ENCODE assay signal across 20 cellular contexts in the genomic region with DNA sequence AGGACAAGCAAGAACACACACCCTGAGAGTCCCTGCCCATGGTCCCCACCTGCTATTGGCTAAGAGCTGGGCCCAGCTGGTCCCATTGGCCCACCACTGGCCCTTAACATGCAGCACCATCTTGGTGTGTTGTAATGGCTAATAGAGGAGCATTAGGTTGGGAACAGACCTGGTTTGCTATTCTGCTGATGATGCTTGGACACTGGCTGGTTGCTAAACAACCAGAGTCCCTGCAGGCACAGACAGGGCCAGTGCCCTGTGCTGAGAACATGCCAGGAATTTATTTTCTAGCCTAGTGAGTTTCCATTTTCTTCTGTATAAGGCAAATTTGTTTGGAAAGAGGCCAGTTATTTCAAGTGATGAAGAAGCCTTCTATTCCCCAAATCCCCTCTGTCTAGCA. TPM values are rescaled to one million over a fixed set of nuclear protein-coding genes. Genes with fewer than 3 reads are reported as not detected.
DNase-seq lines count a peak whose midpoint lies in the region; ATAC-seq, FAIRE-seq and TF ChIP-seq lines count a peak whose summit lies in the region.
"Had no signal": no experiment of that assay in that cellular context is flagged by ENCODE, and none has a peak within 500 bp of the region (broad histone marks: within the 10 kb centered on the region; RNA-seq: fewer than 3 reads in every experiment).

No MANE protein-coding gene starts in this region.

- no peaks in the 10 kb centered on the region for H3K9me3 ChIP-seq in CD4-positive, CD25-positive, alpha-beta regulatory T cell (ENCODE audit: control insufficient read depth in 2 of 2, low read length in 2 of 2)
- H3K9me3 ChIP-seq in Panc1 (ENCODE audit: control insufficient read depth, insufficient read depth, low read depth, low read length) (no peaks in the 10 kb centered on the region), gastroesophageal sphincter (no peaks in the 10 kb centered on the region), pancreas (no peaks in the 10 kb centered on the region)
- H3K9me3 ChIP-seq: Peyer's patch, SK-N-SH had no signal

- H3K4me3 ChIP-seq in CD4-positive, CD25-positive, alpha-beta regulatory T cell (ENCODE audit: low read depth, low read length), result no peak overlapping the region
- no peak overlapping the region for H3K4me3 ChIP-seq in Panc1 (ENCODE audit: low read depth in 2 of 2, low read length in 2 of 2)
- no peak overlapping the region for H3K4me3 ChIP-seq in gastroesophageal sphincter
- no peak overlapping the region for H3K4me3 ChIP-seq in pancreas
- H3K4me3 ChIP-seq: K562, Peyer's patch had no signal

- peak overlapping the region; percentile 42 for H3K27ac ChIP-seq in CD4-positive, CD25-positive, alpha-beta regulatory T cell (ENCODE audit: insufficient read depth, low read length, poor library complexity, severe bottlenecking)
- H3K27ac ChIP-seq in Panc1 (ENCODE audit: low read length) (no peak overlapping the region), gastroesophageal sphincter (peak overlapping the region in 3 of 4 donors; percentile 31 to 75 (median 73)), pancreas (no peak overlapping the region)
- H3K27ac ChIP-seq: C4-2B, Peyer's patch had no signal

- no peaks in the 10 kb centered on the region for H3K27me3 ChIP-seq in CD4-positive, CD25-positive, alpha-beta regulatory T cell (ENCODE audit: control insufficient read depth, insufficient read depth, low read length)
- H3K27me3 ChIP-seq in Panc1 (ENCODE audit: control insufficient read depth, insufficient read depth, low read length) (no peaks in the 10 kb centered on the region), gastroesophageal sphincter (no peaks in the 10 kb centered on the region), pancreas (no peaks in the 10 kb centered on the region)
- H3K27me3 ChIP-seq: Peyer's patch had no signal

- in situ Hi-C loops in Panc1 (cut with HindIII; ENCODE audit: low pct_unique_long_range_greater_than_20kb, low sequenced_read_pairs), result no loop called here

- intact Hi-C loops in Panc1 (cut with micrococcal nuclease; ENCODE audit: unreplicated experiment), result no loop called here
- intact Hi-C loops in pancreas (cut with DNase I), result no loop called here

- POLR2A ChIA-PET in Panc1 (lab: Charles Lee), result no interaction called here

- H3K27ac Mint-ChIP-seq in CD4-positive, CD25-positive, alpha-beta regulatory T cell, result peak overlapping the region in 1 of 3 donors; percentile 26

- TF ChIP-seq POLR2A in gastroesophageal sphincter (IDR thresholded peaks at IDR 0.05), result no peak
- TF ChIP-seq POLR2A in GM12892 (IDR thresholded peaks at IDR 0.05; ENCODE audit: low read depth, low read length), result no peak

- BruUV-seq in Panc1 (replicated peaks; lab: Mats Ljungman, UMichigan), result no TSS peak

- DNase-seq in CD4-positive, CD25-positive, alpha-beta regulatory T cell, result no peak
- DNase-seq in Panc1 (ENCODE audit: low read depth, low spot score) (no peak), pancreas (no peak), GM12892 (ENCODE audit: insufficient read length) (no peak), foreskin melanocyte (no peak)
- DNase-seq: Calu3, DMS53, H9, NCI-H1417 treated with DMSO at 0.1 percent for 48 hours, NCI-H2081 treated with DMSO at 0.1 percent for 48 hours, NCI-H510A treated with DMSO at 0.1 percent for 48 hours, Peyer's patch, SHP77, SK-N-SH had no signal

- no peak for TF ChIP-seq EP300 in gastroesophageal sphincter (IDR thresholded peaks at IDR 0.05)

- peaks cover 39% of the 10 kb centered on the region for H3K36me3 Mint-ChIP-seq in CD4-positive, CD25-positive, alpha-beta regulatory T cell

- no peak overlapping the region for H3K4me3 Mint-ChIP-seq in CD4-positive, CD25-positive, alpha-beta regulatory T cell
- H3K4me3 Mint-ChIP-seq: H9 had no signal

- H3K36me3 ChIP-seq in CD4-positive, CD25-positive, alpha-beta regulatory T cell (ENCODE audit: control insufficient read depth, insufficient read depth, low read length), result peaks cover 59% of the 10 kb centered on the region
- H3K36me3 ChIP-seq in Panc1 (ENCODE audit: control insufficient read depth, insufficient read depth, low read length), result no peaks in the 10 kb centered on the region
- H3K36me3 ChIP-seq in gastroesophageal sphincter, result peaks cover 0 to 79% of the 10 kb centered on the region in 2 donors
- no peaks in the 10 kb centered on the region for H3K36me3 ChIP-seq in pancreas

- no peaks in the 10 kb centered on the region for H3K27me3 Mint-ChIP-seq in CD4-positive, CD25-positive, alpha-beta regulatory T cell

- FAIRE-seq in pancreas (lab: Jason Lieb, UNC) (no peak), GM12892 (lab: Jason Lieb, UNC) (no peak)
- FAIRE-seq: K562 had no signal

- CTCF ChIA-PET in Panc1 (lab: Charles Lee), result no interaction called here

- TF ChIP-seq CTCF in Panc1 (IDR thresholded peaks at IDR 0.05) (no peak), gastroesophageal sphincter (IDR thresholded peaks at IDR 0.05) (no peak), pancreas (IDR thresholded peaks at IDR 0.05) (no peak)

- H3K4me1 ChIP-seq in CD4-positive, CD25-positive, alpha-beta regulatory T cell (ENCODE audit: control insufficient read depth, insufficient read depth, low read length, poor library complexity, severe bottlenecking), result peaks cover 45% of the 10 kb centered on the region
- H3K4me1 ChIP-seq in Panc1 (ENCODE audit: control insufficient read depth, insufficient read depth, low read length) (peaks cover 7% of the 10 kb centered on the region), gastroesophageal sphincter (peaks cover 5 to 35% (median 6%) of the 10 kb centered on the region in 3 donors), pancreas (no peaks in the 10 kb centered on the region)

- peaks cover 16 to 53% (median 34%) of the 10 kb centered on the region in 4 donors for H3K4me1 Mint-ChIP-seq in CD4-positive, CD25-positive, alpha-beta regulatory T cell

- no peaks in the 10 kb centered on the region for H3K9me3 Mint-ChIP-seq in CD4-positive, CD25-positive, alpha-beta regulatory T cell
- H3K9me3 Mint-ChIP-seq: H9 had no signal

- no peak for ATAC-seq in CD4-positive, CD25-positive, alpha-beta regulatory T cell (ENCODE audit: low read depth in 2 of 2)
- ATAC-seq in Panc1, result 0 out of 2 replicates have a peak, but pooled peaks have one; percentile 53
- no peak for ATAC-seq in gastroesophageal sphincter
- peak in 3 of 4 donors; percentile 33 to 63 (median 51) for ATAC-seq in pancreas
- no peak for ATAC-seq in HG03045 (IDR thresholded peaks at IDR 0.05; ENCODE audit: unreplicated experiment)
- ATAC-seq in HG03432 (IDR thresholded peaks at IDR 0.05; ENCODE audit: unreplicated experiment), result no peak
- ATAC-seq: K562 had no signal

RNA-seq across cellular contexts. Expression of gene TDRD10, which starts 43.0 kb away (rescaled TPM):
- not detected for total RNA-seq in CD4-positive, CD25-positive, alpha-beta regulatory T cell
- not detected for polyA plus RNA-seq in CD4-positive, CD25-positive, alpha-beta regulatory T cell
- total RNA-seq in Panc1 (2021; ENCODE audit: unreplicated experiment) (not detected), gastroesophageal sphincter (1 to 10 TPM; 1.4 to 3.3 (median 2.8) TPM), pancreas (under 1 TPM; 0.13 to 0.84 (median 0.35) TPM)
- polyA plus RNA-seq in Panc1 (2012; ENCODE audit: insufficient read length), result not detected
- 1 to 10 TPM; 2.9 to 4.7 TPM for polyA plus RNA-seq in pancreas
- 0.19 TPM for polyA plus RNA-seq in GM12892 (2012; ENCODE audit: missing spikeins)
- total RNA-seq: A673, Calu3, K562 had no signal
- polyA plus RNA-seq: K562, SK-N-SH had no signal

RNA-seq across cellular contexts. Expression of gene SHE, which starts 43.2 kb away (rescaled TPM):
- total RNA-seq in CD4-positive, CD25-positive, alpha-beta regulatory T cell, result not detected
- not detected for polyA plus RNA-seq in CD4-positive, CD25-positive, alpha-beta regulatory T cell
- total RNA-seq in Panc1 (2021; ENCODE audit: unreplicated experiment) (0.03 TPM), gastroesophageal sphincter (10 to 100 TPM in 3 of 4 donors, 1 to 10 TPM in 1; 7.2 to 13.9 (median 11.7) TPM), pancreas (1 to 10 TPM; 1.0 to 2.7 (median 1.8) TPM)
- 0.04 TPM for polyA plus RNA-seq in Panc1 (2012; ENCODE audit: insufficient read length)
- 1 to 10 TPM; 3.0 to 7.3 TPM for polyA plus RNA-seq in pancreas
- 0.21 TPM for polyA plus RNA-seq in GM12892 (2012; ENCODE audit: missing spikeins)
- total RNA-seq: Calu3 had no signal
- polyA plus RNA-seq: SK-N-SH had no signal

RNA-seq across cellular contexts. Expression of gene IL6R, which starts 53.9 kb away (rescaled TPM):
- 135 TPM for total RNA-seq in CD4-positive, CD25-positive, alpha-beta regulatory T cell
- 10 to 100 TPM; 54.5 to 84.4 (median 62.2) TPM for polyA plus RNA-seq in CD4-positive, CD25-positive, alpha-beta regulatory T cell
- total RNA-seq in Panc1 (2021; ENCODE audit: unreplicated experiment) (12.2 TPM), gastroesophageal sphincter (10 to 100 TPM; 44.7 to 59.4 (median 55.5) TPM), pancreas (10 to 100 TPM in 2 of 6 donors, 1 to 10 TPM in 4; 2.2 to 12.9 (median 7.1) TPM)
- polyA plus RNA-seq in Panc1 (2012; ENCODE audit: insufficient read length), result 14.1 TPM
- polyA plus RNA-seq in pancreas, result 10 to 100 TPM in 1 of 2 donors, 1 to 10 TPM in 1; 4.3 to 10.3 TPM
- polyA plus RNA-seq in GM12892 (2012; ENCODE audit: missing spikeins), result 7.4 TPM

Comparison
In these comparisons a context has a peak if more than half of its experiments do, and no peak if none do; other contexts are left out.
1. ATAC-seq: peak in Panc1 (single experiment) and pancreas (3 of 4); none in CD4-positive, CD25-positive, alpha-beta regulatory T cell (0 of 2), gastroesophageal sphincter (single experiment), HG03045 (single experiment) and HG03432 (single experiment).
2. H3K27ac ChIP-seq: peak in CD4-positive, CD25-positive, alpha-beta regulatory T cell (single experiment) and gastroesophageal sphincter (3 of 4); none in Panc1 (single experiment) and pancreas (0 of 4).